Comparison of ENCODE assay signal across 8 cellular contexts in the genomic region with DNA sequence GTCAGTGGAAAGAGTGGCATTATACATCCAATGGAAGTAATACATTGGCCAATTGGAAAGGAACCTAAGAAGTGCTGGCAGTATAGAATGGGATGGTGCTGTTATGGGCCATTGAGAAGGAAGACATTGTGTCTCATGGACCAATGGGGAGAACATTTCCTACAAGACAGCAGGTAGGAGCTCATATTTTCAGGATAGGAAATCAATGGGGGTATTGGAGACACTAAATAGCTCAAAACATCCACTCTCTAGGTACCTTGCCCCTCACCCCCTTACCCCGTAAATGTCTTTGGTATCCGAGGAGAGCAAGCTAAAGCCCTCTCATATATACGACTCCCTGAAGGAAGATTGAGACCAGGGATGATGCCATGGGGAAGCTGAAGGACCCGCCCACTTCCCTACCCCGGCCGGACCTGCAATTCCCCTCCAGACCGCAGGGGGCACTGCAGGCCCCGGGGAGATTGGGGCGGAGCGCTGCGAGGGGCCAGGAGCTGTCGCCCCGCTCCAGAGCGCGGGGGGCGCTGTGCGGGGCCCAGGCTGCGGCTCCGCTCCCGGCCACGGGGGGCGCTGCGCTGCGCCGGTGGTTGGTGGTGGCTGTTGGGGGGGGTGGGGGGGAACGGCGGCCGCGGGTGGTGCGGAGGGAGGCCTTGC. TPM values are rescaled to one million over a fixed set of nuclear protein-coding genes. Genes with fewer than 3 reads are reported as not detected.
DNase-seq lines count a peak whose midpoint lies in the region; ATAC-seq, FAIRE-seq and TF ChIP-seq lines count a peak whose summit lies in the region.

A gene with protein sequence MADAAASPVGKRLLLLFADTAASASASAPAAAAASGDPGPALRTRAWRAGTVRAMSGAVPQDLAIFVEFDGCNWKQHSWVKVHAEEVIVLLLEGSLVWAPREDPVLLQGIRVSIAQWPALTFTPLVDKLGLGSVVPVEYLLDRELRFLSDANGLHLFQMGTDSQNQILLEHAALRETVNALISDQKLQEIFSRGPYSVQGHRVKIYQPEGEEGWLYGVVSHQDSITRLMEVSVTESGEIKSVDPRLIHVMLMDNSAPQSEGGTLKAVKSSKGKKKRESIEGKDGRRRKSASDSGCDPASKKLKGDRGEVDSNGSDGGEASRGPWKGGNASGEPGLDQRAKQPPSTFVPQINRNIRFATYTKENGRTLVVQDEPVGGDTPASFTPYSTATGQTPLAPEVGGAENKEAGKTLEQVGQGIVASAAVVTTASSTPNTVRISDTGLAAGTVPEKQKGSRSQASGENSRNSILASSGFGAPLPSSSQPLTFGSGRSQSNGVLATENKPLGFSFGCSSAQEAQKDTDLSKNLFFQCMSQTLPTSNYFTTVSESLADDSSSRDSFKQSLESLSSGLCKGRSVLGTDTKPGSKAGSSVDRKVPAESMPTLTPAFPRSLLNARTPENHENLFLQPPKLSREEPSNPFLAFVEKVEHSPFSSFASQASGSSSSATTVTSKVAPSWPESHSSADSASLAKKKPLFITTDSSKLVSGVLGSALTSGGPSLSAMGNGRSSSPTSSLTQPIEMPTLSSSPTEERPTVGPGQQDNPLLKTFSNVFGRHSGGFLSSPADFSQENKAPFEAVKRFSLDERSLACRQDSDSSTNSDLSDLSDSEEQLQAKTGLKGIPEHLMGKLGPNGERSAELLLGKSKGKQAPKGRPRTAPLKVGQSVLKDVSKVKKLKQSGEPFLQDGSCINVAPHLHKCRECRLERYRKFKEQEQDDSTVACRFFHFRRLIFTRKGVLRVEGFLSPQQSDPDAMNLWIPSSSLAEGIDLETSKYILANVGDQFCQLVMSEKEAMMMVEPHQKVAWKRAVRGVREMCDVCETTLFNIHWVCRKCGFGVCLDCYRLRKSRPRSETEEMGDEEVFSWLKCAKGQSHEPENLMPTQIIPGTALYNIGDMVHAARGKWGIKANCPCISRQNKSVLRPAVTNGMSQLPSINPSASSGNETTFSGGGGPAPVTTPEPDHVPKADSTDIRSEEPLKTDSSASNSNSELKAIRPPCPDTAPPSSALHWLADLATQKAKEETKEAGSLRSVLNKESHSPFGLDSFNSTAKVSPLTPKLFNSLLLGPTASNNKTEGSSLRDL (N-terminal part only) (plus strand): TSS at position 615 of the 651 bp plus-strand sequence. CDS start 111 bp downstream, outside the sequence.

- peaks cover 39% of the 10 kb centered on the region for H3K4me1 Mint-ChIP-seq in central memory CD8-positive, alpha-beta T cell

- no peak for FAIRE-seq in kidney (lab: Jason Lieb, UNC)

- CTCF ChIA-PET in AG04450 (lab: Charles Lee): interaction anchor here (0.5 to 4.8 kb wide), 45 partner anchors 9 to 600 kb away, joined by 3 to 169 read pairs (median 4); partner anchors contain the start of genes BRD8, CDC23, CDC25C and EGR1

- H3K9me3 Mint-ChIP-seq in central memory CD8-positive, alpha-beta T cell: no peaks in the 10 kb centered on the region

- no peaks in the 10 kb centered on the region for H3K27me3 Mint-ChIP-seq in central memory CD8-positive, alpha-beta T cell

- H3K4me1 ChIP-seq in kidney (ENCODE audit: control insufficient read depth in 1 of 2, insufficient read depth in 1 of 2, low read depth in 1 of 2, low read length in 2 of 2): peaks cover 0 to 13% of the 10 kb centered on the region in 2 donors

- peak within 1 kb of the TSS; percentile 99 for H3K4me3 Mint-ChIP-seq in central memory CD8-positive, alpha-beta T cell

- intact Hi-C loops in kidney (cut with DNase I): no loop called here

- ATAC-seq in GM18868 (IDR thresholded peaks at IDR 0.05; ENCODE audit: unreplicated experiment): peak; percentile 71
- peak; percentile 62 for ATAC-seq in HG03108 (IDR thresholded peaks at IDR 0.05; ENCODE audit: unreplicated experiment)
- ATAC-seq in activated CD4-positive, CD25-positive, alpha-beta regulatory T cell treated with anti-CD3 and anti-CD28 coated beads, Interleukin-2, amount 50 U/mL, for 24 hours: peak; percentile 73 to 80
- peak; percentile 77 for ATAC-seq in central memory CD8-positive, alpha-beta T cell (replicated peaks; ENCODE audit: extremely low read depth, poor library complexity, severe bottlenecking)

- H3K4me3 ChIP-seq in AG04450 (ENCODE audit: low read depth, low read length) (peak within 1 kb of the TSS; percentile 81), kidney (ENCODE audit: low read length in 2 of 2) (peak within 1 kb of the TSS; percentile 64 to 82)

- peaks cover 32% of the 10 kb centered on the region for H3K36me3 Mint-ChIP-seq in central memory CD8-positive, alpha-beta T cell (ENCODE audit: insufficient read depth)

- POLR2A ChIA-PET in AG04450 (lab: Yijun Ruan, JAX): interaction anchor here (0.5 to 5.9 kb wide), 7 partner anchors 14 to 1973 kb away, joined by 3 to 88 read pairs (median 5); partner anchors contain the start of genes CDC25C and FAM53C

- DNase-seq in AG04450 (ENCODE audit: low read depth, low spot score) (peak; percentile 23), NCI-H2227 treated with DMSO at 0.1 percent for 48 hours (lab: John Stamatoyannopoulos, UW) (peak; percentile 59), kidney (peak; percentile 93)
- DNase-seq in central memory CD8-positive, alpha-beta T cell (ENCODE audit: low spot score in 2 of 2): peak; percentile 94 to 97
- DNase-seq in stimulated activated CD4-positive, alpha-beta T cell treated with anti-CD3 and anti-CD28 coated beads, Interleukin-15, amount 100 ng/mL, for 1 hour (ENCODE audit: low read depth in 1 of 2, low spot score in 1 of 2): peak; percentile 93 to 94

- H3K27ac Mint-ChIP-seq in central memory CD8-positive, alpha-beta T cell (ENCODE audit: low read depth): peak within 1 kb of the TSS; percentile 94

- H3K36me3 ChIP-seq in kidney (ENCODE audit: control insufficient read depth in 1 of 2, insufficient read depth in 2 of 2, low read length in 2 of 2): peaks cover 0 to 5% of the 10 kb centered on the region in 2 donors

- H3K27me3 ChIP-seq in AG04450 (ENCODE audit: control insufficient read depth, insufficient read depth, low read length): no peaks in the 10 kb centered on the region

- H3K27ac ChIP-seq in AG04450 (ENCODE audit: low read depth, low read length) (peak within 1 kb of the TSS; percentile 85), kidney (ENCODE audit: low read depth in 2 of 2, low read length in 2 of 2) (peak within 1 kb of the TSS; percentile 75 to 86)

- H3K9ac ChIP-seq in kidney (ENCODE audit: low read length in 2 of 2): peak within 1 kb of the TSS; percentile 66 to 91

- peak; percentile 98 for TF ChIP-seq CTCF in AG04450 (IDR thresholded peaks at IDR 0.05; ENCODE audit: low read depth, low read length)
- TF ChIP-seq CTCF in kidney (IDR thresholded peaks at IDR 0.05; ENCODE audit: borderline replicate concordance, extremely low read depth, insufficient read depth): peak; percentile 98

- H3K9me3 ChIP-seq in AG04450 (ENCODE audit: control insufficient read depth, insufficient read depth, low read length): peaks cover 6% of the 10 kb centered on the region
- H3K9me3 ChIP-seq in kidney (ENCODE audit: control insufficient read depth in 1 of 2, low read length in 2 of 2): peaks cover 0 to 4% of the 10 kb centered on the region in 2 donors

RNA-seq across cellular contexts. Expression of the gene that starts here (rescaled TPM):
- polyA plus RNA-seq in AG04450 (2011; rRNA removed) (28.3 and 32.7 TPM in 2 replicates), kidney (ENCODE audit: insufficient read depth, low read depth, low replicate concordance) (18.5 TPM)
- 51.6 and 52.8 TPM in 2 replicates for polyA minus RNA-seq in AG04450 (2011; rRNA and poly(A)+ RNA removed)
- total RNA-seq in kidney: 69.6 TPM

Comparison
In these comparisons a context has a peak if more than half of its experiments do, and no peak if none do; other contexts are left out.
1. Peak in every context shown above with its lines: DNase-seq, ATAC-seq, H3K4me3 ChIP-seq and H3K27ac ChIP-seq.
2. DNase-seq: peak in every context shown above with its lines; median percentile 96 in central memory CD8-positive, alpha-beta T cell; 94 in stimulated activated CD4-positive, alpha-beta T cell treated with anti-CD3 and anti-CD28 coated beads, Interleukin-15, amount 100 ng/mL, for 1 hour; 93 in kidney; 59 in NCI-H2227 treated with DMSO at 0.1 percent for 48 hours; 23 in AG04450.